Comparison of ENCODE assay signal across 12 cellular contexts in genomic region chr14:36207500-36207899, GRCh38. TPM values are rescaled to one million over a fixed set of nuclear protein-coding genes. Genes with fewer than 3 reads are reported as not detected.
A peak's percentile ranks its signal among the peaks of the same experiment; 100 is the strongest.
DNase-seq lines count a peak whose midpoint lies in the region; ATAC-seq and TF ChIP-seq lines count a peak whose summit lies in the region.
"Had no signal": no experiment of that assay in that cellular context is flagged by ENCODE, and none has a peak within 500 bp of the region (broad histone marks: within the 10 kb centered on the region; RNA-seq: fewer than 3 reads in every experiment).

No MANE protein-coding gene starts in this region.

- no peak overlapping the region for H3K27ac ChIP-seq in left ventricle myocardium inferior (replicated peaks)
- H3K27ac ChIP-seq: SJCRH30, suprapubic skin had no signal

- H3K27me3 ChIP-seq in left ventricle myocardium inferior (ENCODE audit: low read depth) = no peaks in the 10 kb centered on the region
- H3K27me3 ChIP-seq: suprapubic skin had no signal

- no peaks in the 10 kb centered on the region for H3K36me3 ChIP-seq in left ventricle myocardium inferior
- H3K36me3 ChIP-seq: SJCRH30, suprapubic skin had no signal

- ATAC-seq in GM21529 (IDR thresholded peaks at IDR 0.05; ENCODE audit: unreplicated experiment) (no peak), GM19452 (IDR thresholded peaks at IDR 0.05; ENCODE audit: unreplicated experiment) (no peak)

- H3K4me1 ChIP-seq in left ventricle myocardium inferior = no peaks in the 10 kb centered on the region
- H3K4me1 ChIP-seq: SJCRH30, suprapubic skin had no signal

- TF ChIP-seq CTCF in WI38 (IDR thresholded peaks at IDR 0.05; ENCODE audit: low read depth, low read length) (peak; percentile 54; the same call in 1 of the 2 replicates), left ventricle myocardium inferior (IDR thresholded peaks at IDR 0.05; ENCODE audit: borderline replicate concordance) (no peak)

- H3K9me3 ChIP-seq in left ventricle myocardium inferior (replicated peaks) = peaks cover 16% of the 10 kb centered on the region
- H3K9me3 ChIP-seq: SJCRH30 had no signal

- intact Hi-C loops in left ventricle myocardium inferior (cut with micrococcal nuclease) = no loop called here

- no peak overlapping the region for H3K4me3 ChIP-seq in WI38 (ENCODE audit: low read depth, low read length)
- no peak overlapping the region for H3K4me3 ChIP-seq in left ventricle myocardium inferior
- H3K4me3 ChIP-seq: SJCRH30, suprapubic skin had no signal

- DNase-seq in DMS53 (lab: John Stamatoyannopoulos, UW) = peak; percentile 78
- DNase-seq in MV-4-11 (lab: John Stamatoyannopoulos, UW) = peak; percentile 34
- peak; percentile 13 for DNase-seq in myocyte (ENCODE audit: low read depth)
- no peak for DNase-seq in left ventricle myocardium inferior
- no peak for DNase-seq in NCI-H1930 (lab: John Stamatoyannopoulos, UW)
- DNase-seq: glutamatergic neuron had no signal

RNA-seq across cellular contexts. Expression of gene PTCSC3, which starts 31.0 kb away (rescaled TPM):
- not detected in 2 replicates for total RNA-seq in myocyte
- polyA plus RNA-seq in myocyte (2012) = not detected
- not detected for total RNA-seq in left ventricle myocardium inferior
- total RNA-seq: activated T-helper 2 cell treated with anti-CD3 and anti-CD28 coated beads, Interferon-gamma antibody, Interleukin-2, Interleukin-4, amounts not matched to agents 10 μg/mL and 5 μg/mL and 100 μg/mL, durations not matched to agents 14 hours and 24 hours and 36 hours; SJCRH30; suprapubic skin had no signal

Comparison
In these comparisons a context has a peak if more than half of its experiments do, and no peak if none do; other contexts are left out.
1. DNase-seq: peak in DMS53 (single experiment), MV-4-11 (single experiment) and myocyte (single experiment); none in left ventricle myocardium inferior (single experiment) and NCI-H1930 (0 of 2).